In the genomic region with DNA sequence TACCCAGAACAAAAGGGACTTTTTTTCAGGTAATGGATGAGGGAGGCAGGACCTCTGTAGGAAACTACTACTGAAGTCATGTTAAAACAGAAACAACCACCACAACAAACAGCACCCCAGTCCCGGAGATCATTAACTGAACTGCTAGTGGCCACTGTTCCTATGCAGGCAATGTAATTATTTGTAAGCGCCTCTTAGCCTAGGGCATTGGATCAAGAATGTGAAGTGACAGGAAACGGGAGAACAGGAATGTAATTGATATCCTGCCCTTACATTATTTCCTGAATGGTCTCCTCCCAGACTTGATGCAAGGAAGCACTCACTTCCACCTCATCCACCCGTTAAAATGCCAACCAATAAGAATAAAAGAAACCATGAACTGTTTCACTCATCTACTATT, we compare ENCODE assay signal across 21 cellular contexts. TPM values are rescaled to one million over a fixed set of nuclear protein-coding genes. Genes with fewer than 3 reads are reported as not detected.
"Had no signal": no experiment of that assay in that cellular context is flagged by ENCODE, and none has a peak within 500 bp of the region (broad histone marks: within the 10 kb centered on the region; RNA-seq: fewer than 3 reads in every experiment).

No MANE protein-coding gene starts in this region.

- H3K36me3 ChIP-seq: esophagus muscularis mucosa, right atrium auricular region, transverse colon had no signal

- H3K27me3 ChIP-seq: esophagus muscularis mucosa, right atrium auricular region, transverse colon had no signal

- H3K27ac Mint-ChIP-seq: activated naive CD8-positive, alpha-beta T cell treated with anti-CD3 and anti-CD28 coated beads, Interleukin-2, amount 10 ng/mL, durations not matched to agents 7 days and 5 days; brain; natural killer cell treated with Interleukin-12 subunit alpha and Interleukin-12 subunit beta and Interleukin-15 and Interleukin-18, amount 100 ng/mL, for 72 hours had no signal

- H3K9me3 ChIP-seq: esophagus muscularis mucosa, right atrium auricular region, transverse colon had no signal

- DNase-seq: activated CD4-positive, alpha-beta T cell treated with anti-CD3 and anti-CD28 coated beads for 48 hours; activated naive CD8-positive, alpha-beta T cell treated with anti-CD3 and anti-CD28 coated beads, Interleukin-2, amount 10 ng/mL, durations not matched to agents 7 days and 5 days; central memory CD4-positive, alpha-beta T cell; hippocampal formation; mesenchymal stem cell; posterior cingulate gyrus; stimulated activated CD4-positive, alpha-beta T cell treated with anti-CD3 and anti-CD28 coated beads, Interleukin-15, amount 100 ng/mL, for 24 hours; stimulated activated CD4-positive, alpha-beta T cell treated with anti-CD3 and anti-CD28 coated beads, Interleukin-4, amount 100 ng/mL, for 1 hour; stimulated activated naive CD4-positive, alpha-beta T cell treated with Interleukin-2 at 50 U/mL for 16 hours; substantia nigra; T-helper 2 cell; transverse colon had no signal

- H3K4me1 ChIP-seq: esophagus muscularis mucosa, right atrium auricular region, transverse colon had no signal

- H3K4me3 Mint-ChIP-seq: activated naive CD8-positive, alpha-beta T cell treated with anti-CD3 and anti-CD28 coated beads, Interleukin-2, amount 10 ng/mL, durations not matched to agents 7 days and 5 days; brain; natural killer cell treated with Interleukin-12 subunit alpha and Interleukin-12 subunit beta and Interleukin-15 and Interleukin-18, amount 100 ng/mL, for 72 hours had no signal

- ATAC-seq: natural killer cell treated with Interleukin-12 subunit alpha and Interleukin-12 subunit beta and Interleukin-15 and Interleukin-18, amount 100 ng/mL, for 72 hours had no signal

- H3K9me3 Mint-ChIP-seq: brain; natural killer cell treated with Interleukin-12 subunit alpha and Interleukin-12 subunit beta and Interleukin-15 and Interleukin-18, amount 100 ng/mL, for 72 hours had no signal

- H3K27ac ChIP-seq: coronary artery, esophagus muscularis mucosa, right atrium auricular region, transverse colon had no signal

- H3K36me3 Mint-ChIP-seq: brain; natural killer cell treated with Interleukin-12 subunit alpha and Interleukin-12 subunit beta and Interleukin-15 and Interleukin-18, amount 100 ng/mL, for 72 hours had no signal

- H3K4me3 ChIP-seq: coronary artery, esophagus muscularis mucosa, right atrium auricular region, transverse colon had no signal

- H3K27me3 Mint-ChIP-seq: brain had no signal

RNA-seq across cellular contexts. Expression of a gene that starts 16.7 kb away (rescaled TPM):
- total RNA-seq: activated naive CD8-positive, alpha-beta T cell treated with anti-CD3 and anti-CD28 coated beads, Interleukin-2, amount 10 ng/mL, durations not matched to agents 7 days and 5 days; esophagus muscularis mucosa; glomerular endothelial cell; kidney epithelial cell; liver; natural killer cell treated with Interleukin-12 subunit alpha and Interleukin-12 subunit beta and Interleukin-15 and Interleukin-18, amount 100 ng/mL, for 72 hours; right atrium auricular region; skeletal muscle tissue; transverse colon had no signal
